8 cellular contexts compared by ENCODE assay signal in genomic region chr2:191318729-191319078, GRCh38.
DNase-seq lines count a peak whose midpoint lies in the region; ATAC-seq and TF ChIP-seq lines count a peak whose summit lies in the region.
"Had no signal": no experiment of that assay in that cellular context is flagged by ENCODE, and none has a peak within 500 bp of the region (broad histone marks: within the 10 kb centered on the region; RNA-seq: fewer than 3 reads in every experiment).

No MANE protein-coding gene starts in this region.

- TF ChIP-seq CTCF in thoracic aorta (IDR thresholded peaks at IDR 0.05): no peak

- H3K4me3 ChIP-seq in HUES48 (ENCODE audit: low read depth, low read length) (no peak overlapping the region), thoracic aorta (no peak overlapping the region)

- peaks cover 47% of the 10 kb centered on the region for H3K4me1 Mint-ChIP-seq in stimulated activated memory B cell treated with anti-CD40 and anti-IgM and Interleukin-4, amounts not matched to agents 10 μg/mL and 1 μg/mL and 100 μg/mL, for 72 hours

- no peak for ATAC-seq in thoracic aorta (ENCODE audit: insufficient number of reproducible peaks, low FRiP score, low read depth)
- ATAC-seq in stimulated activated memory B cell treated with anti-CD40 and anti-IgM and Interleukin-4, amounts not matched to agents 10 μg/mL and 1 μg/mL and 100 μg/mL, for 72 hours: no peak

- H3K4me1 ChIP-seq in HUES48 (ENCODE audit: control insufficient read depth, insufficient read depth, low read length) (peaks cover 55% of the 10 kb centered on the region), thoracic aorta (ENCODE audit: control insufficient read depth in 1 of 2, low read depth in 2 of 2) (peaks cover 16 to 46% of the 10 kb centered on the region in 2 donors)

- H3K36me3 ChIP-seq in HUES48 (ENCODE audit: control insufficient read depth, insufficient read depth, low read length): no peaks in the 10 kb centered on the region
- H3K36me3 ChIP-seq in thoracic aorta: no peaks in the 10 kb centered on the region

- H3K9me3 Mint-ChIP-seq in stimulated activated memory B cell treated with anti-CD40 and anti-IgM and Interleukin-4, amounts not matched to agents 10 μg/mL and 1 μg/mL and 100 μg/mL, for 72 hours: no peaks in the 10 kb centered on the region

- no peaks in the 10 kb centered on the region for H3K27me3 ChIP-seq in HUES48 (ENCODE audit: control insufficient read depth, insufficient read depth, low read length)
- H3K27me3 ChIP-seq in thoracic aorta (replicated peaks; ENCODE audit: insufficient read depth): no peaks in the 10 kb centered on the region

- DNase-seq in UCSD-AML1 (lab: John Stamatoyannopoulos, UW; ENCODE audit: unreplicated experiment): peak; percentile 12
- peak; percentile 36 for DNase-seq in iPS DF 4.7 (ENCODE audit: extremely low read depth, low spot score)
- DNase-seq in thoracic aorta (ENCODE audit: low spot score): no peak
- DNase-seq in activated naive CD4-positive, alpha-beta T cell (lab: John Stamatoyannopoulos, UW): no peak
- DNase-seq in activated CD4-positive, alpha-beta T cell treated with anti-CD3 and anti-CD28 coated beads for 4 hours: no peak
- DNase-seq: immature natural killer cell had no signal

- no peak overlapping the region for H3K9ac ChIP-seq in HUES48 (ENCODE audit: low read depth, low read length)

- H3K27ac Mint-ChIP-seq in stimulated activated memory B cell treated with anti-CD40 and anti-IgM and Interleukin-4, amounts not matched to agents 10 μg/mL and 1 μg/mL and 100 μg/mL, for 72 hours: no peak overlapping the region
- H3K27ac Mint-ChIP-seq: immature natural killer cell had no signal

- no peaks in the 10 kb centered on the region for H3K36me3 Mint-ChIP-seq in stimulated activated memory B cell treated with anti-CD40 and anti-IgM and Interleukin-4, amounts not matched to agents 10 μg/mL and 1 μg/mL and 100 μg/mL, for 72 hours
- H3K36me3 Mint-ChIP-seq: immature natural killer cell had no signal

- no peaks in the 10 kb centered on the region for H3K9me3 ChIP-seq in HUES48 (ENCODE audit: control insufficient read depth, insufficient read depth, low read length)
- no peaks in the 10 kb centered on the region for H3K9me3 ChIP-seq in thoracic aorta

- no peak overlapping the region for H3K4me3 Mint-ChIP-seq in stimulated activated memory B cell treated with anti-CD40 and anti-IgM and Interleukin-4, amounts not matched to agents 10 μg/mL and 1 μg/mL and 100 μg/mL, for 72 hours
- H3K4me3 Mint-ChIP-seq: immature natural killer cell had no signal

- H3K27ac ChIP-seq in HUES48 (ENCODE audit: low read depth, low read length) (peak overlapping the region; percentile 65), thoracic aorta (peak overlapping the region; percentile 24 to 46)

- no peaks in the 10 kb centered on the region for H3K27me3 Mint-ChIP-seq in stimulated activated memory B cell treated with anti-CD40 and anti-IgM and Interleukin-4, amounts not matched to agents 10 μg/mL and 1 μg/mL and 100 μg/mL, for 72 hours

Comparison
In these comparisons a context has a peak if more than half of its experiments do, and no peak if none do; other contexts are left out.
1. DNase-seq: peak in UCSD-AML1 (single experiment) and iPS DF 4.7 (single experiment); none in thoracic aorta (single experiment), activated naive CD4-positive, alpha-beta T cell (0 of 4) and activated CD4-positive, alpha-beta T cell treated with anti-CD3 and anti-CD28 coated beads for 4 hours (0 of 2).